2 cellular contexts compared by ENCODE assay signal in genomic region chr3:129035360-129036233, GRCh38.
TF ChIP-seq lines count a peak whose summit lies in the region.

No MANE protein-coding gene starts in this region.

TF ChIP-seq in SK-N-SH, 30 proteins besides CTCF, POLR2A, EP300 and RAD21:
- TF ChIP-seq TAF1 (IDR thresholded peaks at IDR 0.05; ENCODE audit: borderline replicate concordance, low read depth, low read length) (no peak), TEAD4 (IDR thresholded peaks at IDR 0.05; ENCODE audit: borderline replicate concordance, insufficient read depth) (no peak), CHD2 (IDR thresholded peaks at IDR 0.05; ENCODE audit: low read length, partially characterized antibody) (no peak), NRF1 (IDR thresholded peaks at IDR 0.05; ENCODE audit: low read depth, low read length) (no peak), ELF1 (IDR thresholded peaks at IDR 0.05) (no peak), JUND (IDR thresholded peaks at IDR 0.05) (no peak), SIN3A (IDR thresholded peaks at IDR 0.05; ENCODE audit: borderline replicate concordance, low read depth, low read length) (no peak), MEF2A (IDR thresholded peaks at IDR 0.05; ENCODE audit: borderline replicate concordance, low read depth) (no peak), REST (IDR thresholded peaks at IDR 0.05; ENCODE audit: low read depth, low read length) (no peak), YY1 (IDR thresholded peaks at IDR 0.05; ENCODE audit: low read depth) (no peak), MAX (IDR thresholded peaks at IDR 0.05; ENCODE audit: low read depth) (no peak), RXRA (IDR thresholded peaks at IDR 0.05; ENCODE audit: borderline replicate concordance, low read depth) (no peak), GABPA (IDR thresholded peaks at IDR 0.05; ENCODE audit: low read depth) (no peak)

TF ChIP-seq in SK-N-SH treated with all-trans-retinoic acid at 6 μM for 48 hours, 23 proteins besides CTCF, POLR2A, EP300 and RAD21:
- TF ChIP-seq PPARA (CRISPR knock-in tag; IDR thresholded peaks at IDR 0.05; ENCODE audit: borderline replicate concordance) (no peak), TCF4 (CRISPR knock-in tag; IDR thresholded peaks at IDR 0.05; ENCODE audit: borderline replicate concordance) (no peak), ZC3H10 (CRISPR knock-in tag; IDR thresholded peaks at IDR 0.05) (no peak), OSR1 (CRISPR knock-in tag; IDR thresholded peaks at IDR 0.05) (no peak), ZFP30 (CRISPR knock-in tag; IDR thresholded peaks at IDR 0.05) (no peak), ISL1 (CRISPR knock-in tag; IDR thresholded peaks at IDR 0.05) (no peak), ARNTL (CRISPR knock-in tag; IDR thresholded peaks at IDR 0.05; ENCODE audit: borderline replicate concordance, low read depth) (no peak), ZNF565 (CRISPR knock-in tag; conservative IDR thresholded peaks at IDR 0.05; ENCODE audit: low read depth) (no peak), CSDC2 (CRISPR knock-in tag; IDR thresholded peaks at IDR 0.05) (no peak), ZFP3 (CRISPR knock-in tag; IDR thresholded peaks at IDR 0.05) (no peak), RARB (CRISPR knock-in tag; IDR thresholded peaks at IDR 0.05) (no peak), PATZ1 (CRISPR knock-in tag; IDR thresholded peaks at IDR 0.05; ENCODE audit: borderline replicate concordance) (no peak), CREB5 (CRISPR knock-in tag; IDR thresholded peaks at IDR 0.05; ENCODE audit: low read depth) (no peak), SNAI2 (CRISPR knock-in tag; IDR thresholded peaks at IDR 0.05) (no peak), GLIS3 (CRISPR knock-in tag; IDR thresholded peaks at IDR 0.05) (no peak), POU6F1 (CRISPR knock-in tag; IDR thresholded peaks at IDR 0.05; ENCODE audit: borderline replicate concordance, low read depth) (no peak)
